10 cellular contexts compared by ENCODE assay signal in genomic region chr1:67830928-67831596, GRCh38. TPM values are rescaled to one million over a fixed set of nuclear protein-coding genes. Genes with fewer than 3 reads are reported as not detected.
DNase-seq lines count a peak whose midpoint lies in the region; ATAC-seq and TF ChIP-seq lines count a peak whose summit lies in the region.
"Had no signal": no experiment of that assay in that cellular context is flagged by ENCODE, and none has a peak within 500 bp of the region (broad histone marks: within the 10 kb centered on the region; RNA-seq: fewer than 3 reads in every experiment).

No MANE protein-coding gene starts in this region.

- H3K27me3 Mint-ChIP-seq in WTC11 (ENCODE audit: low read depth), result peaks cover 25% of the 10 kb centered on the region

- in situ Hi-C loops in gastrocnemius medialis (cut with MboI; ENCODE audit: low sequenced_read_pairs in 4 of 4), result no loop called here

- H3K27ac ChIP-seq in gastrocnemius medialis, result peak overlapping the region; percentile 77 to 86 (median 82)

- peaks cover 38% of the 10 kb centered on the region for H3K4me1 Mint-ChIP-seq in WTC11

- DNase-seq in WTC11 (ENCODE audit: low spot score) (no peak), glomerular visceral epithelial cell (ENCODE audit: extremely low spot score) (peak; percentile 22), gastrocnemius medialis (no peak), NCI-H2171 (lab: John Stamatoyannopoulos, UW) (no peak), NCI-H146 treated with DMSO at 0.1 percent for 48 hours (lab: John Stamatoyannopoulos, UW; ENCODE audit: unreplicated experiment) (no peak)
- DNase-seq in activated CD4-positive, CD25-positive, alpha-beta regulatory T cell treated with anti-CD3 and anti-CD28 coated beads, Interleukin-2, amount 50 U/mL, for 72 hours, result no peak
- DNase-seq: activated CD8-positive, alpha-beta memory T cell treated with anti-CD3 and anti-CD28 coated beads, Interleukin-2, amount 50 U/mL, for 4 hours; OCI-M1 had no signal

- intact Hi-C loops in gastrocnemius medialis (cut with DNase I; ENCODE audit: low total_unique reads), result loop anchor here (5.0 to 10.0 kb wide), 3 partner anchors 64 to 401 kb away; partner anchors contain the start of gene WLS

- H3K9me3 Mint-ChIP-seq in WTC11, result no peaks in the 10 kb centered on the region

- no peaks in the 10 kb centered on the region for H3K27me3 ChIP-seq in gastrocnemius medialis

- ATAC-seq in WTC11 (no peak), gastrocnemius medialis (no peak), HG02885 (IDR thresholded peaks at IDR 0.05; ENCODE audit: poor library complexity, unreplicated experiment) (no peak)

- H3K4me1 ChIP-seq in ES-I3 (ENCODE audit: insufficient read depth, low read length) (peaks cover 5% of the 10 kb centered on the region), gastrocnemius medialis (peaks cover 19 to 20% of the 10 kb centered on the region in 2 donors)

- 0 out of 2 replicates have a peak, but pooled peaks cover 3% of the 10 kb centered on the region for H3K36me3 Mint-ChIP-seq in WTC11

- TF ChIP-seq POLR2A in gastrocnemius medialis (IDR thresholded peaks at IDR 0.05), result no peak

- TF ChIP-seq CTCF in WTC11 (IDR thresholded peaks at IDR 0.05), result no peak
- TF ChIP-seq CTCF in gastrocnemius medialis (IDR thresholded peaks at IDR 0.05 in 4 of 5, conservative IDR thresholded peaks at IDR 0.05 in 1 of 5), result no peak

- peak overlapping the region; percentile 63 to 81 (median 77) for H3K4me3 ChIP-seq in gastrocnemius medialis

- H3K27ac Mint-ChIP-seq in WTC11, result no peak overlapping the region

- peak overlapping the region; percentile 69 for H3K9ac ChIP-seq in ES-I3 (ENCODE audit: low read depth, low read length)

- POLR2A ChIA-PET in WTC11 (lab: Charles Lee), result interaction anchor here (1.3 kb wide), 1 partner anchor 10 kb away, joined by 5 read pairs; no protein-coding TSS in a partner anchor

- H3K4me3 Mint-ChIP-seq in WTC11, result peak overlapping the region; percentile 93

- no peaks in the 10 kb centered on the region for H3K9me3 ChIP-seq in ES-I3 (ENCODE audit: control insufficient read depth, insufficient read depth, low read length)
- no peaks in the 10 kb centered on the region for H3K9me3 ChIP-seq in gastrocnemius medialis

- H3K36me3 ChIP-seq in ES-I3 (ENCODE audit: insufficient read depth, low read length) (no peaks in the 10 kb centered on the region; the same call in 1 of the 2 replicates), gastrocnemius medialis (no peaks in the 10 kb centered on the region)

- CTCF ChIA-PET in WTC11 (lab: Charles Lee), result interaction anchor here (0.6 to 2.3 kb wide), 5 partner anchors 9 to 269 kb away, joined by 3 to 12 read pairs (median 3); no protein-coding TSS in a partner anchor

TF ChIP-seq in WTC11, 78 proteins besides CTCF, POLR2A, EP300 and RAD21:
- TF ChIP-seq ZNF232 (CRISPR knock-in tag; IDR thresholded peaks at IDR 0.05), result no peak
- no peak for TF ChIP-seq TP53 (CRISPR knock-in tag; IDR thresholded peaks at IDR 0.05)
- no peak for TF ChIP-seq ELF4 (CRISPR knock-in tag; IDR thresholded peaks at IDR 0.05; ENCODE audit: low read depth)
- TF ChIP-seq SP1 (CRISPR knock-in tag; conservative IDR thresholded peaks at IDR 0.05), result no peak
- TF ChIP-seq ZSCAN18 (CRISPR knock-in tag; IDR thresholded peaks at IDR 0.05), result no peak
- no peak for TF ChIP-seq PRRX2 (CRISPR knock-in tag; IDR thresholded peaks at IDR 0.05)
- TF ChIP-seq KAT7 (CRISPR knock-in tag; IDR thresholded peaks at IDR 0.05; ENCODE audit: borderline replicate concordance), result no peak
- TF ChIP-seq ZBTB21 (CRISPR knock-in tag; IDR thresholded peaks at IDR 0.05; ENCODE audit: borderline replicate concordance), result no peak
- TF ChIP-seq ZNF263 (CRISPR knock-in tag; IDR thresholded peaks at IDR 0.05; ENCODE audit: low read depth), result no peak
- no peak for TF ChIP-seq ZNF396 (CRISPR knock-in tag; IDR thresholded peaks at IDR 0.05; ENCODE audit: borderline replicate concordance)
- no peak for TF ChIP-seq SMAD3 (CRISPR knock-in tag; IDR thresholded peaks at IDR 0.05; ENCODE audit: borderline replicate concordance)
- no peak for TF ChIP-seq FOXJ3 (CRISPR knock-in tag; IDR thresholded peaks at IDR 0.05; ENCODE audit: borderline replicate concordance)
- no peak for TF ChIP-seq GABPB1 (CRISPR knock-in tag; IDR thresholded peaks at IDR 0.05)
- TF ChIP-seq, protein P1, sequence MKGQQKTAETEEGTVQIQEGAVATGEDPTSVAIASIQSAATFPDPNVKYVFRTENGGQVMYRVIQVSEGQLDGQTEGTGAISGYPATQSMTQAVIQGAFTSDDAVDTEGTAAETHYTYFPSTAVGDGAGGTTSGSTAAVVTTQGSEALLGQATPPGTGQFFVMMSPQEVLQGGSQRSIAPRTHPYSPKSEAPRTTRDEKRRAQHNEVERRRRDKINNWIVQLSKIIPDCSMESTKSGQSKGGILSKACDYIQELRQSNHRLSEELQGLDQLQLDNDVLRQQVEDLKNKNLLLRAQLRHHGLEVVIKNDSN (CRISPR knock-in tag; IDR thresholded peaks at IDR 0.05), result no peak
- no peak for TF ChIP-seq JUN (CRISPR knock-in tag; IDR thresholded peaks at IDR 0.05)
- TF ChIP-seq GTF2I (CRISPR knock-in tag; conservative IDR thresholded peaks at IDR 0.05), result no peak
- TF ChIP-seq OVOL2 (CRISPR knock-in tag; IDR thresholded peaks at IDR 0.05; ENCODE audit: borderline replicate concordance), result no peak
- TF ChIP-seq EMX1 (CRISPR knock-in tag; IDR thresholded peaks at IDR 0.05), result no peak
- TF ChIP-seq ZNF423 (CRISPR knock-in tag; IDR thresholded peaks at IDR 0.05), result no peak
- TF ChIP-seq ZNF121 (CRISPR knock-in tag; IDR thresholded peaks at IDR 0.05), result no peak

RNA-seq across cellular contexts. Expression of gene GNG12, which starts 2.2 kb away (rescaled TPM):
- 20.7 to 23.7 TPM (median 21.9 TPM) in 3 replicates for total RNA-seq in WTC11 (2021)
- total RNA-seq in gastrocnemius medialis, result 10 to 100 TPM; 17.9 to 24.5 (median 22.1) TPM
